ENCODE assay signal across 1 cellular context in genomic region chr10:129621694-129622093, GRCh38.
TF ChIP-seq lines count a peak whose summit lies in the region.

No MANE protein-coding gene starts in this region.

TF ChIP-seq in HepG2, 621 proteins besides CTCF, POLR2A, EP300 and RAD21 (continued from another document):
- TF ChIP-seq ZFP91 (CRISPR knock-in tag; IDR thresholded peaks at IDR 0.05; ENCODE audit: borderline replicate concordance) (no peak), ZFP62 (CRISPR knock-in tag; IDR thresholded peaks at IDR 0.05) (no peak), MED1 (CRISPR knock-in tag; IDR thresholded peaks at IDR 0.05) (no peak), ZNF142 (CRISPR knock-in tag; IDR thresholded peaks at IDR 0.05) (no peak), CEBPG (CRISPR knock-in tag; IDR thresholded peaks at IDR 0.05) (no peak), ZNF605 (CRISPR knock-in tag; IDR thresholded peaks at IDR 0.05) (no peak), HOXA9 (CRISPR knock-in tag; IDR thresholded peaks at IDR 0.05; ENCODE audit: borderline replicate concordance) (no peak), JUN (CRISPR knock-in tag; IDR thresholded peaks at IDR 0.05) (no peak), SMARCE1 (IDR thresholded peaks at IDR 0.05; ENCODE audit: borderline replicate concordance) (no peak)
- TF ChIP-seq, protein P1, sequence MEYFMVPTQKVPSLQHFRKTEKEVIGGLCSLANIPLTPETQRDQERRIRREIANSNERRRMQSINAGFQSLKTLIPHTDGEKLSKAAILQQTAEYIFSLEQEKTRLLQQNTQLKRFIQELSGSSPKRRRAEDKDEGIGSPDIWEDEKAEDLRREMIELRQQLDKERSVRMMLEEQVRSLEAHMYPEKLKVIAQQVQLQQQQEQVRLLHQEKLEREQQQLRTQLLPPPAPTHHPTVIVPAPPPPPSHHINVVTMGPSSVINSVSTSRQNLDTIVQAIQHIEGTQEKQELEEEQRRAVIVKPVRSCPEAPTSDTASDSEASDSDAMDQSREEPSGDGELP (IDR thresholded peaks at IDR 0.05; ENCODE audit: borderline replicate concordance, low read depth) = no peak
